In genomic region chr3:15982667-15983145, GRCh38 we compare ENCODE assay signal across 10 cellular contexts.
DNase-seq lines count a peak whose midpoint lies in the region; ATAC-seq lines count a peak whose summit lies in the region.
"Had no signal": no experiment of that assay in that cellular context is flagged by ENCODE, and none has a peak within 500 bp of the region (broad histone marks: within the 10 kb centered on the region; RNA-seq: fewer than 3 reads in every experiment).

No MANE protein-coding gene starts in this region.

- H3K4me3 ChIP-seq in mesenchymal stem cell (ENCODE audit: insufficient read depth in 1 of 2, low read depth in 1 of 2, low read length in 2 of 2) = peak overlapping the region in 1 of 2 experiments; percentile 66
- H3K4me3 ChIP-seq: SK-N-MC had no signal

- peaks cover 0 to 6% of the 10 kb centered on the region in 2 experiments for H3K36me3 ChIP-seq in mesenchymal stem cell (ENCODE audit: control insufficient read depth in 1 of 2, insufficient read depth in 2 of 2, low read depth in 1 of 2, low read length in 2 of 2)

- peak overlapping the region; percentile 70 to 80 for H3K18ac ChIP-seq in mesenchymal stem cell (ENCODE audit: low read depth in 1 of 2, low read length in 2 of 2)

- H3K4me1 ChIP-seq in mesenchymal stem cell (ENCODE audit: control insufficient read depth, insufficient read depth, low read depth, low read length) = peaks cover 5% of the 10 kb centered on the region

- H3K9ac ChIP-seq in mesenchymal stem cell (ENCODE audit: low read length) = peak overlapping the region; percentile 75

- H3K4me2 ChIP-seq in mesenchymal stem cell (ENCODE audit: low read length, poor library complexity, severe bottlenecking) = peak overlapping the region; percentile 24

- peak overlapping the region in 1 of 2 experiments; percentile 55 for H3K4ac ChIP-seq in mesenchymal stem cell (ENCODE audit: low read depth in 1 of 2, low read length in 2 of 2)

- WGBS in mesenchymal stem cell = 5% methylated on average over 7 of the region's 10 CpGs

- no peak overlapping the region for H2BK120ac ChIP-seq in mesenchymal stem cell (ENCODE audit: low read depth, low read length)

- no peaks in the 10 kb centered on the region for H3K79me1 ChIP-seq in mesenchymal stem cell (replicated peaks; ENCODE audit: low read length, poor library complexity, severe bottlenecking)

- peak overlapping the region; percentile 26 for H2BK15ac ChIP-seq in mesenchymal stem cell (ENCODE audit: low read depth, poor library complexity, severe bottlenecking)

- H3K27me3 ChIP-seq in mesenchymal stem cell (ENCODE audit: control insufficient read depth in 1 of 2, insufficient read depth in 1 of 2, low read length in 2 of 2) = no peaks in the 10 kb centered on the region

- peak overlapping the region; percentile 87 for H4K8ac ChIP-seq in mesenchymal stem cell (ENCODE audit: low read length)

- H3K14ac ChIP-seq in mesenchymal stem cell (ENCODE audit: low read length in 2 of 2) = no peak overlapping the region

- H2BK5ac ChIP-seq in mesenchymal stem cell (ENCODE audit: low read depth, low read length, poor library complexity, severe bottlenecking) = peak overlapping the region; percentile 8

- peak; percentile 95 for DNase-seq in AG08395 (ENCODE audit: low spot score)
- DNase-seq in M059J (ENCODE audit: low read depth) = peak; percentile 97
- DNase-seq in cerebellar cortex (ENCODE audit: low spot score) = peak; percentile 74
- DNase-seq in mesenchymal stem cell = peak; percentile 97
- DNase-seq in stimulated activated CD4-positive, alpha-beta T cell treated with anti-CD3 and anti-CD28 coated beads, Interleukin-15, amount 100 ng/mL, for 24 hours = no peak
- DNase-seq: cortex of kidney had no signal

- no peak overlapping the region for H3K23ac ChIP-seq in mesenchymal stem cell (ENCODE audit: low read length in 2 of 2)

- H2BK12ac ChIP-seq in mesenchymal stem cell (ENCODE audit: low read length in 2 of 2) = peak overlapping the region; percentile 61 to 80

- peaks cover 8% of the 10 kb centered on the region for H3K9me3 ChIP-seq in mesenchymal stem cell (ENCODE audit: control insufficient read depth, low read length)

- H3K27ac ChIP-seq in mesenchymal stem cell (ENCODE audit: low read length, poor library complexity, severe bottlenecking) = peak overlapping the region; percentile 86
- H3K27ac ChIP-seq: SK-N-MC had no signal

- H4K91ac ChIP-seq in mesenchymal stem cell (ENCODE audit: low read length) = peak overlapping the region; percentile 90

- no peak overlapping the region for H2AK5ac ChIP-seq in mesenchymal stem cell (ENCODE audit: low read length, severe bottlenecking)

- H2AFZ ChIP-seq in mesenchymal stem cell (ENCODE audit: low read depth, low read length) = no peak overlapping the region

- ATAC-seq in HG02870 (IDR thresholded peaks at IDR 0.05; ENCODE audit: unreplicated experiment) (no peak), GM21529 (IDR thresholded peaks at IDR 0.05; ENCODE audit: unreplicated experiment) (no peak), GM21367 (IDR thresholded peaks at IDR 0.05; ENCODE audit: unreplicated experiment) (no peak)
